15 cellular contexts compared by ENCODE assay signal in the genomic region with DNA sequence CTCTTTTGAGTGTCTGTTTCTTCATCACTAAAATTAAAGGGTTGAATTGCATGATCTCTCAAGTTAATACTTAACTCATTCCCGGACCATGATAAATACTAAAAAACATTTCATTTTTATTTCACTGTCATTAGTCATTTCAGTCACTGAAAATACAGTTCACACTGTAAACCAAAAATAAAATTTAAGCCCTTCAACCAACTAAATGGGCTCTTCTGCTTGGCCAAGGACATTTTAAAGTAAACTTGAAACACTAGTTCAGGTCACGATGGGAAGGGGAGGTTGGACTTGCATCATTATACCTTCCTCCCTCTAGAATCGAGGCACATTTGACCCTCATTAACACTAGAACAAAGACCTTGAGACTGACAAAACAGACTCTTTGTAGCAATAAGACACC. TPM values are rescaled to one million over a fixed set of nuclear protein-coding genes. Genes with fewer than 3 reads are reported as not detected.
"Had no signal": no experiment of that assay in that cellular context is flagged by ENCODE, and none has a peak within 500 bp of the region (broad histone marks: within the 10 kb centered on the region; RNA-seq: fewer than 3 reads in every experiment).

No MANE protein-coding gene starts in this region.

- DNase-seq: activated naive CD8-positive, alpha-beta T cell treated with anti-CD3 and anti-CD28 coated beads, Interleukin-2, amount 50 U/mL, for 24 hours; aorta; cortex of kidney; foreskin keratinocyte; glutamatergic neuron; hypothalamus; right cardiac atrium; stimulated activated naive CD8-positive, alpha-beta T cell treated with anti-CD3 and anti-CD28 coated beads, Interleukin-15, Interleukin-2, amounts not matched to agents 100 U/mL and 50 U/mL, for 24 hours had no signal

- H3K4me3 ChIP-seq: prostate gland, skin epidermis had no signal

- H3K36me3 ChIP-seq: prostate gland had no signal

- H3K4me1 Mint-ChIP-seq: neural crest cell had no signal

- H3K4me1 ChIP-seq: prostate gland had no signal

- H3K9me3 Mint-ChIP-seq: activated naive CD8-positive, alpha-beta T cell treated with anti-CD3 and anti-CD28 coated beads, Interleukin-2, amount 50 U/mL, for 24 hours; neural crest cell; type B pancreatic cell had no signal

- H3K27me3 Mint-ChIP-seq: activated naive CD8-positive, alpha-beta T cell treated with anti-CD3 and anti-CD28 coated beads, Interleukin-2, amount 50 U/mL, for 24 hours; activated T-cell treated with anti-CD3 and anti-CD28 coated beads, Interleukin-2, amount 50 U/mL, for 24 hours had no signal

- H3K4me3 Mint-ChIP-seq: activated naive CD8-positive, alpha-beta T cell treated with anti-CD3 and anti-CD28 coated beads, Interleukin-2, amount 50 U/mL, for 24 hours; activated T-cell treated with anti-CD3 and anti-CD28 coated beads, Interleukin-2, amount 50 U/mL, for 24 hours; neural crest cell; type B pancreatic cell had no signal

- H3K27ac Mint-ChIP-seq: activated T-cell treated with anti-CD3 and anti-CD28 coated beads, Interleukin-2, amount 50 U/mL, for 24 hours; type B pancreatic cell had no signal

- H3K9me3 ChIP-seq: prostate gland had no signal

- H3K27me3 ChIP-seq: foreskin keratinocyte had no signal

- ATAC-seq: right cardiac atrium had no signal

- H3K27ac ChIP-seq: prostate gland had no signal

RNA-seq across cellular contexts. Expression of a gene that starts 21.2 kb away (rescaled TPM):
- total RNA-seq: foreskin keratinocyte had no signal

RNA-seq across cellular contexts. Expression of a gene that starts 26.3 kb away (rescaled TPM):
- total RNA-seq: foreskin keratinocyte, neural crest cell, osteoblast had no signal
- polyA plus RNA-seq: foreskin keratinocyte had no signal

RNA-seq across cellular contexts. Expression of a gene that starts 55.6 kb away (rescaled TPM):
- total RNA-seq: temporal lobe had no signal
